ENCODE assay signal across 2 cellular contexts in the genomic region with DNA sequence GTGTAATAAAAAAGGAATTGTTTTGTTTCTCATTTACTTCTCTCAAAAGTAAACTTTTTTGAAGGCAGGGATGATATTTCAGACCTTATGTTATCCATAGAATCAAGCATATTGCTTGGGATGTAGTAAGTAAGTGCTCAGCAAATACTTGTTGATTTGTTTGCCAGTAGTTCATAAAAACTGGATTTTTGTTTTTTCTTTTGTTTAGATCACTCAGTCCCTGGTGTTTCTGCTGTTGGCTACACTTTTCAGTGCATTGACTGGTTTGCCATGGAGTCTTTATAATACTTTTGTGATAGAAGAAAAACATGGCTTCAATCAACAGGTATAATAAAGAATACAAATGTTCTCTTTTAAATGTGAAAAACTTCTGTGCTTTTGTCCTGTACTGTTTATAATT.
TF ChIP-seq lines count a peak whose summit lies in the region.

No MANE protein-coding gene starts in this region.

TF ChIP-seq in liver, 16 proteins besides CTCF, POLR2A, EP300 and RAD21:
- TF ChIP-seq EGR1 (IDR thresholded peaks at IDR 0.05; ENCODE audit: low read depth in 2 of 2) = no peak
- TF ChIP-seq GABPA (IDR thresholded peaks at IDR 0.05 in 1 of 2, conservative IDR thresholded peaks at IDR 0.05 in 1 of 2) = no peak
- no peak for TF ChIP-seq TAF1 (conservative IDR thresholded peaks at IDR 0.05)
- no peak for TF ChIP-seq FOXA1 (IDR thresholded peaks at IDR 0.05)
- TF ChIP-seq SP1 (IDR thresholded peaks at IDR 0.05) = no peak
- TF ChIP-seq, protein P1, sequence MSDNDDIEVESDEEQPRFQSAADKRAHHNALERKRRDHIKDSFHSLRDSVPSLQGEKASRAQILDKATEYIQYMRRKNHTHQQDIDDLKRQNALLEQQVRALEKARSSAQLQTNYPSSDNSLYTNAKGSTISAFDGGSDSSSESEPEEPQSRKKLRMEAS (IDR thresholded peaks at IDR 0.05) = no peak
- TF ChIP-seq YY1 (IDR thresholded peaks at IDR 0.05) = no peak
- TF ChIP-seq NR2F2 (IDR thresholded peaks at IDR 0.05) = no peak
- TF ChIP-seq, protein P2, sequence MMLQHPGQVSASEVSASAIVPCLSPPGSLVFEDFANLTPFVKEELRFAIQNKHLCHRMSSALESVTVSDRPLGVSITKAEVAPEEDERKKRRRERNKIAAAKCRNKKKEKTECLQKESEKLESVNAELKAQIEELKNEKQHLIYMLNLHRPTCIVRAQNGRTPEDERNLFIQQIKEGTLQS (IDR thresholded peaks at IDR 0.05) = no peak
- no peak for TF ChIP-seq FOXA2 (IDR thresholded peaks at IDR 0.05)
- TF ChIP-seq JUND (IDR thresholded peaks at IDR 0.05) = no peak
- no peak for TF ChIP-seq RXRA (IDR thresholded peaks at IDR 0.05)
- TF ChIP-seq, protein P3, sequence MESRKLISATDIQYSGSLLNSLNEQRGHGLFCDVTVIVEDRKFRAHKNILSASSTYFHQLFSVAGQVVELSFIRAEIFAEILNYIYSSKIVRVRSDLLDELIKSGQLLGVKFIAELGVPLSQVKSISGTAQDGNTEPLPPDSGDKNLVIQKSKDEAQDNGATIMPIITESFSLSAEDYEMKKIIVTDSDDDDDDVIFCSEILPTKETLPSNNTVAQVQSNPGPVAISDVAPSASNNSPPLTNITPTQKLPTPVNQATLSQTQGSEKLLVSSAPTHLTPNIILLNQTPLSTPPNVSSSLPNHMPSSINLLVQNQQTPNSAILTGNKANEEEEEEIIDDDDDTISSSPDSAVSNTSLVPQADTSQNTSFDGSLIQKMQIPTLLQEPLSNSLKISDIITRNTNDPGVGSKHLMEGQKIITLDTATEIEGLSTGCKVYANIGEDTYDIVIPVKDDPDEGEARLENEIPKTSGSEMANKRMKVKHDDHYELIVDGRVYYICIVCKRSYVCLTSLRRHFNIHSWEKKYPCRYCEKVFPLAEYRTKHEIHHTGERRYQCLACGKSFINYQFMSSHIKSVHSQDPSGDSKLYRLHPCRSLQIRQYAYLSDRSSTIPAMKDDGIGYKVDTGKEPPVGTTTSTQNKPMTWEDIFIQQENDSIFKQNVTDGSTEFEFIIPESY (IDR thresholded peaks at IDR 0.05) = no peak
- TF ChIP-seq HNF4G (IDR thresholded peaks at IDR 0.05) = no peak
- no peak for TF ChIP-seq REST (IDR thresholded peaks at IDR 0.05)
- no peak for TF ChIP-seq HNF4A (conservative IDR thresholded peaks at IDR 0.05)
TF ChIP-seq in liver: peak in this region for 0.

TF ChIP-seq in HepG2, 621 proteins besides CTCF, POLR2A, EP300 and RAD21:
- TF ChIP-seq PLRG1 (conservative IDR thresholded peaks at IDR 0.05) (no peak), SALL1 (CRISPR knock-in tag; IDR thresholded peaks at IDR 0.05) (no peak), ZNF768 (CRISPR knock-in tag; IDR thresholded peaks at IDR 0.05) (no peak), HNRNPLL (IDR thresholded peaks at IDR 0.05; ENCODE audit: low read depth, low read length, poor library complexity, severe bottlenecking) (no peak), E2F5 (CRISPR knock-in tag; conservative IDR thresholded peaks at IDR 0.05) (no peak)
